19 cellular contexts compared by ENCODE assay signal in genomic region chr20:21820045-21820444, GRCh38.
"Had no signal": no experiment of that assay in that cellular context is flagged by ENCODE, and none has a peak within 500 bp of the region (broad histone marks: within the 10 kb centered on the region; RNA-seq: fewer than 3 reads in every experiment).

No MANE protein-coding gene starts in this region.

- H3K27me3 Mint-ChIP-seq: IgD-negative memory B cell had no signal

- FAIRE-seq: RCC 7860 had no signal

- H3K27ac Mint-ChIP-seq: IgD-negative memory B cell had no signal

- H3K36me3 Mint-ChIP-seq: IgD-negative memory B cell had no signal

- H3K9me3 ChIP-seq: SJSA1 had no signal

- H3K27me3 ChIP-seq: SJSA1 had no signal

- H3K27ac ChIP-seq: SJSA1, SK-N-MC had no signal

- H3K4me1 Mint-ChIP-seq: IgD-negative memory B cell had no signal

- H3K4me3 Mint-ChIP-seq: IgD-negative memory B cell had no signal

- DNase-seq: KBM-7, MV-4-11, NCI-H1048, NCI-H1436, NCI-H187, NCI-H2029, NCI-H2081 treated with DMSO at 0.1 percent for 48 hours, NCI-H226, NCI-H446, NCI-H510A, NCI-H524 treated with DMSO at 0.1 percent for 48 hours, NCI-H82, Right ventricle myocardium superior, RPMI8226, SIG-M5 had no signal

- H3K4me1 ChIP-seq: SJSA1 had no signal

- H3K36me3 ChIP-seq: SJSA1 had no signal

- H3K4me3 ChIP-seq: SJSA1, SK-N-MC had no signal
